8 cellular contexts compared by ENCODE assay signal in the genomic region with DNA sequence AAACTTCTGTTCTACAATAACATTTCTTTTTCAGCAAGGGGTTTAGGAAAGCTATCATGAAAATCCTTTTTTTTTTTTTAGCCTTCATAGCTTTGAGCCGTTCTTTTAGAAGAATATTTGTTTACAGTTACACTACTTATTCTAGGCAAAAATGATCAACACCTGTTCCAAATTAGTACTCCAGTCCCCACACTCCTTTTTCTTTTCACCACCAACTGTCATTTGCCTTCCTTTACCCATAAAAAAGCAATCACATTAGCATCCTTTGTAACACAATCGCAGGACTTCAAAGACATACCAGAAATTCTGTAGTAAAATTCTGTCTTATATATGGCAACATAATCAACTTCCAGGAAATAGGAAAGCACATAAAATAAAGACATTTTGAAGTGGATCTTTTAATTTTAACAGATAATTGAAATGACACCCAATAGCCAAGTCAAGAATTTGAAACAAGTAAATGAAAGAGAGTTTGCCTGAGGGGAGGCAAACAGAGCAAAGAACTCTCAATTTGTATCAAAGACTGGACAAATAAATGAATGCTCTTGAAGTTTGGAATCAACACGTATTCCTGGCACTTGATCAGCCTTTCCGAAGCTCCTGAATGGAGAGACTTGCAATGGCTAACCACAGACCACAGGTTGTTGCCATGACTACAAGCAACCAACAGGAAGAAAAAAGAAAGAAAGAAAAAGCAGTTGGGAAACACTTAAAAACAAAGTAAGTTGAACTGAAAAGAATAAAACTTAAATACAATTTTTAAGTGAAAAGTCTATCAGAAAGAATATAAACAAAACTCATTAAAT.
DNase-seq lines count a peak whose midpoint lies in the region; ATAC-seq and TF ChIP-seq lines count a peak whose summit lies in the region.

No MANE protein-coding gene starts in this region.

- DNase-seq in DMS 273 treated with DMSO at 0.1 percent for 48 hours (lab: John Stamatoyannopoulos, UW) (peak; percentile 3), NB4 (ENCODE audit: low read depth) (peak; percentile 4), astrocyte of the spinal cord (ENCODE audit: low read depth, low spot score) (peak; percentile 96), mesenchymal stem cell (peak; percentile 90), SHP77 (lab: John Stamatoyannopoulos, UW) (no peak)
- no peak for DNase-seq in central memory CD4-positive, alpha-beta T cell

- H3K27ac ChIP-seq in mesenchymal stem cell (ENCODE audit: low read length, poor library complexity, severe bottlenecking) = no peak overlapping the region

- in situ Hi-C loops in astrocyte of the spinal cord (cut with HindIII; ENCODE audit: low sequenced_read_pairs) = no loop called here

- H2BK12ac ChIP-seq in mesenchymal stem cell (ENCODE audit: low read length in 2 of 2) = no peak overlapping the region

- no peaks in the 10 kb centered on the region for H3K4me1 ChIP-seq in mesenchymal stem cell (ENCODE audit: control insufficient read depth, insufficient read depth, low read depth, low read length)

- no peak overlapping the region for H2AK5ac ChIP-seq in mesenchymal stem cell (ENCODE audit: low read length, severe bottlenecking)

- no peak overlapping the region for H2BK120ac ChIP-seq in mesenchymal stem cell (ENCODE audit: low read depth, low read length)

- H3K4me3 ChIP-seq in NB4 (ENCODE audit: low read depth, low read length) (no peak overlapping the region), astrocyte of the spinal cord (ENCODE audit: low read depth, low read length) (no peak overlapping the region), mesenchymal stem cell (ENCODE audit: insufficient read depth in 1 of 2, low read depth in 1 of 2, low read length in 2 of 2) (no peak overlapping the region)

- TF ChIP-seq CTCF in NB4 (IDR thresholded peaks at IDR 0.05; ENCODE audit: low read depth, low read length) (no peak), astrocyte of the spinal cord (IDR thresholded peaks at IDR 0.05; ENCODE audit: low read depth, low read length) (no peak)

- H3K4me2 ChIP-seq in mesenchymal stem cell (ENCODE audit: low read length, poor library complexity, severe bottlenecking) = no peak overlapping the region

- ATAC-seq in GM21529 (IDR thresholded peaks at IDR 0.05; ENCODE audit: unreplicated experiment) = no peak
- ATAC-seq in HG02610 (IDR thresholded peaks at IDR 0.05; ENCODE audit: unreplicated experiment) = no peak

- H4K8ac ChIP-seq in mesenchymal stem cell (ENCODE audit: low read length) = no peak overlapping the region

- H2BK5ac ChIP-seq in mesenchymal stem cell (ENCODE audit: low read depth, low read length, poor library complexity, severe bottlenecking) = no peak overlapping the region

- no peak overlapping the region for H2AFZ ChIP-seq in mesenchymal stem cell (ENCODE audit: low read depth, low read length)

- no peaks in the 10 kb centered on the region for H3K79me1 ChIP-seq in mesenchymal stem cell (replicated peaks; ENCODE audit: low read length, poor library complexity, severe bottlenecking)

- peak overlapping the region; percentile 53 for H3K9ac ChIP-seq in mesenchymal stem cell (ENCODE audit: low read length)

- no peak for TF ChIP-seq POLR2A in NB4 (IDR thresholded peaks at IDR 0.05; ENCODE audit: extremely low read depth, insufficient read length)

- no peak overlapping the region for H3K4ac ChIP-seq in mesenchymal stem cell (ENCODE audit: low read depth in 1 of 2, low read length in 2 of 2)

- no peaks in the 10 kb centered on the region for H3K36me3 ChIP-seq in mesenchymal stem cell (ENCODE audit: control insufficient read depth in 1 of 2, insufficient read depth in 2 of 2, low read depth in 1 of 2, low read length in 2 of 2)

- 51% methylated on average over 3 of the region's 4 CpGs for WGBS in mesenchymal stem cell

- H2BK15ac ChIP-seq in mesenchymal stem cell (ENCODE audit: low read depth, poor library complexity, severe bottlenecking) = no peak overlapping the region

- H3K23ac ChIP-seq in mesenchymal stem cell (ENCODE audit: low read length in 2 of 2) = no peak overlapping the region

- no peak overlapping the region for H3K14ac ChIP-seq in mesenchymal stem cell (ENCODE audit: low read length in 2 of 2)

- no peaks in the 10 kb centered on the region for H3K9me3 ChIP-seq in mesenchymal stem cell (ENCODE audit: control insufficient read depth, low read length)

- no peak overlapping the region for H4K91ac ChIP-seq in mesenchymal stem cell (ENCODE audit: low read length)

- H3K27me3 ChIP-seq in mesenchymal stem cell (ENCODE audit: control insufficient read depth in 1 of 2, insufficient read depth in 1 of 2, low read length in 2 of 2) = no peaks in the 10 kb centered on the region

- H3K18ac ChIP-seq in mesenchymal stem cell (ENCODE audit: low read depth in 1 of 2, low read length in 2 of 2) = no peak overlapping the region

Comparison
In these comparisons a context has a peak if more than half of its experiments do, and no peak if none do; other contexts are left out.
1. DNase-seq: peak in DMS 273 treated with DMSO at 0.1 percent for 48 hours (single experiment), NB4 (single experiment), astrocyte of the spinal cord (single experiment) and mesenchymal stem cell (single experiment); none in central memory CD4-positive, alpha-beta T cell (single experiment) and SHP77 (0 of 2).